20 cellular contexts compared by ENCODE assay signal in the genomic region with DNA sequence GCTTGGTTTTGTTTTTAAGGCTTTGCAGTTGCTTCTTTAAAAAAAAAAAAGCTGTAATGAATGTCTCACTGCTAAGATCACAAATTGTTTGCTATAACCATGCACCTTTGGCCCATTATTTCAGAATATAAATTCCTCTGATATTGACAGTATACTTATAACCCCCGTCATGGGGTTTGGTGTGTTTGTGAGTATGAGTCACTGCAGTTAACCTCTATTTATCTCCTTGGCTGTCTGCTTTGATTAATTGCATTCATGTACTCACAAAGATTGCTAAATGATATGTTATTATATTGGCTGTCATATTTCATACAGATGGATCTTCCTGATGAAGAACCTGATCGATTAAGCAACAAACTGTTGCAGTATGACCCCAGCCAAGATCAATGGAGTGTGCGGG. TPM values are rescaled to one million over a fixed set of nuclear protein-coding genes. Genes with fewer than 3 reads are reported as not detected.
DNase-seq lines count a peak whose midpoint lies in the region; ATAC-seq, FAIRE-seq and TF ChIP-seq lines count a peak whose summit lies in the region.
"Had no signal": no experiment of that assay in that cellular context is flagged by ENCODE, and none has a peak within 500 bp of the region (broad histone marks: within the 10 kb centered on the region; RNA-seq: fewer than 3 reads in every experiment).

No MANE protein-coding gene starts in this region.

- DNase-seq in GM12891 (ENCODE audit: insufficient read length, low spot score): no peak
- DNase-seq in M059J (ENCODE audit: low read depth): peak; percentile 23
- peak; percentile 20 for DNase-seq in SW480 (ENCODE audit: low spot score)
- DNase-seq in mucosa of gallbladder (ENCODE audit: low spot score): peak; percentile 34
- no peak for DNase-seq in NCI-H526 treated with DMSO at 0.1 percent for 48 hours (lab: John Stamatoyannopoulos, UW)
- DNase-seq in tibial artery: no peak
- DNase-seq: CD8-positive, alpha-beta T cell; DMS 273 treated with DMSO at 0.1 percent for 48 hours; NCI-H2081 treated with DMSO at 0.1 percent for 48 hours; NCI-H2227 treated with DMSO at 0.1 percent for 48 hours; NCI-H526; SHP77 had no signal

- no peak overlapping the region for H3K4me3 ChIP-seq in tibial artery
- H3K4me3 ChIP-seq: GM23338 had no signal

- no peaks in the 10 kb centered on the region for H3K27me3 ChIP-seq in tibial artery

- no peak for ATAC-seq in GM21390 (IDR thresholded peaks at IDR 0.05; ENCODE audit: unreplicated experiment)
- ATAC-seq: CD8-positive, alpha-beta T cell; GM23338; Panc1 had no signal

- no peaks in the 10 kb centered on the region for H3K36me3 ChIP-seq in tibial artery

- no peak for TF ChIP-seq CTCF in tibial artery (IDR thresholded peaks at IDR 0.05)

- intact Hi-C loops in tibial artery (cut with DNase I; ENCODE audit: low total_unique reads): no loop called here

- no peaks in the 10 kb centered on the region for H3K9me3 ChIP-seq in tibial artery

- peak; percentile 38 for FAIRE-seq in GM12891 (lab: Jason Lieb, UNC)
- FAIRE-seq: GM18507, GM19239 had no signal

- TF ChIP-seq POLR2A in GM12891 (IDR thresholded peaks at IDR 0.05; ENCODE audit: low read depth, low read length): no peak

- H3K4me1 ChIP-seq in tibial artery: no peaks in the 10 kb centered on the region

- no peak overlapping the region for H3K27ac ChIP-seq in tibial artery
- H3K27ac ChIP-seq: KMS-11 had no signal

TF ChIP-seq in GM12891, 5 proteins besides CTCF, POLR2A, EP300 and RAD21:
- TF ChIP-seq PAX5 (IDR thresholded peaks at IDR 0.05; ENCODE audit: insufficient read depth, low read length, severe bottlenecking) (no peak), TAF1 (IDR thresholded peaks at IDR 0.05; ENCODE audit: low read depth, low read length) (no peak), POLR2AphosphoS5 (IDR thresholded peaks at IDR 0.05; ENCODE audit: low read depth, low read length) (no peak), POU2F2 (IDR thresholded peaks at IDR 0.05; ENCODE audit: low read depth, low read length) (no peak), SPI1 (IDR thresholded peaks at IDR 0.05; ENCODE audit: low read depth, low read length) (no peak)

RNA-seq across cellular contexts. Expression of a gene that starts 14.8 kb away (rescaled TPM):
- 0.13 TPM for polyA plus RNA-seq in GM12891 (2012; ENCODE audit: low read depth, missing spikeins)
- total RNA-seq in M059J (2014; rRNA removed; shearing (Covaris generic)): 0.07 and 0.57 TPM in 2 replicates
- 2.1 TPM for total RNA-seq in mucosa of gallbladder
- total RNA-seq: CD8-positive, alpha-beta T cell; T-helper 2 cell treated with Interferon-gamma antibody and Interleukin-4, amounts not matched to agents 100 ng/mL and 5 ng/mL, for 36 hours had no signal
- polyA plus RNA-seq: BJ had no signal

Comparison
In these comparisons a context has a peak if more than half of its experiments do, and no peak if none do; other contexts are left out.
1. DNase-seq: peak in M059J (single experiment), SW480 (single experiment) and mucosa of gallbladder (single experiment); none in GM12891 (single experiment), NCI-H526 treated with DMSO at 0.1 percent for 48 hours (single experiment) and tibial artery (0 of 2).